Comparison of ENCODE assay signal across 20 cellular contexts in the genomic region with DNA sequence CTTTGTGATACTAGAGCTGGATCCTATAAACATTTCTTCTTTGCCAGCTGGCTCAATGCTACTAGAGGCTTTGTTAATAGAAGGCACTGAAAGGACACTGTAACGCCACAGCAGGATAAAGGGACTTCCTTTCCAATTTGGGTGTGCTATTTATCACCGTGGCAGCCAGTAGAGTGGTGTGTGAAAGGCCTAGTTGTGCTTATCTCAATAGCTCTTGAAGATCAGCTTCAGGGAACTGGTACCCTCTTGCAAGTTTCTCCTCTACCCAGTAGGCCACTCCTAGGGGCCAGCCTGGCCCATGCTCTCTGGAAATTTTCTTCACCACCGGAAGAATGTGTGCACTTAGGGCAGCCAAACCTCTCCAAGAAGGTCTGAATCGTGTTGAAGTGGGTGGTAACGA.
DNase-seq lines count a peak whose midpoint lies in the region; ATAC-seq and TF ChIP-seq lines count a peak whose summit lies in the region.
"Had no signal": no experiment of that assay in that cellular context is flagged by ENCODE, and none has a peak within 500 bp of the region (broad histone marks: within the 10 kb centered on the region; RNA-seq: fewer than 3 reads in every experiment).

No MANE protein-coding gene starts in this region.

- DNase-seq in DMS 273 (lab: John Stamatoyannopoulos, UW; ENCODE audit: unreplicated experiment) = peak; percentile 20
- DNase-seq in DMS 273 treated with DMSO at 0.1 percent for 48 hours (lab: John Stamatoyannopoulos, UW) = no peak
- peak; percentile 59 for DNase-seq in NCI-H2029 treated with DMSO at 0.1 percent for 48 hours (lab: John Stamatoyannopoulos, UW)
- peak; percentile 31 for DNase-seq in mesendoderm
- no peak for DNase-seq in inferior parietal cortex (ENCODE audit: extremely low spot score)
- no peak for DNase-seq in lower lobe of right lung
- DNase-seq: Calu3; CD4-positive, CD25-positive, alpha-beta regulatory T cell; GDM1; NCI-H146; NCI-H446 treated with DMSO at 0.1 percent for 48 hours; NCI-H82; SIG-M5 had no signal

- H4K5ac ChIP-seq in mesendoderm (ENCODE audit: low read length) = no peak overlapping the region

- 55 to 67% methylated on average over 3 to 5 of the region's 5 CpGs for WGBS in gastroesophageal sphincter (ENCODE audit: low coverage in 1 of 2), 2 donors
- no CpG with 5 or more reads among the region's 5 CpGs for WGBS in mesendoderm (ENCODE audit: extremely low coverage, insufficient coverage, low lambda C conversion rate)

- H3K4me3 ChIP-seq in gastroesophageal sphincter (no peak overlapping the region), mesendoderm (ENCODE audit: low read length) (no peak overlapping the region), lower lobe of right lung (no peak overlapping the region)
- H3K4me3 ChIP-seq: GM23338 had no signal

- H3K18ac ChIP-seq in mesendoderm (ENCODE audit: low read length) = no peak overlapping the region

- H3K4me1 ChIP-seq in gastroesophageal sphincter = peaks cover 0 to 9% (median 0%) of the 10 kb centered on the region in 3 donors
- no peaks in the 10 kb centered on the region for H3K4me1 ChIP-seq in mesendoderm (ENCODE audit: control insufficient read depth, low read depth, low read length)
- H3K4me1 ChIP-seq in lower lobe of right lung = no peaks in the 10 kb centered on the region

- ATAC-seq in gastroesophageal sphincter (peak; percentile 28), GM18519 (IDR thresholded peaks at IDR 0.05; ENCODE audit: low FRiP score, unreplicated experiment) (no peak), lower lobe of right lung (no peak)
- ATAC-seq: GM23338, HCT116, Panc1 had no signal

- no peak overlapping the region for H3K23ac ChIP-seq in mesendoderm (ENCODE audit: low read length)

- H3K9me3 ChIP-seq in gastroesophageal sphincter (no peaks in the 10 kb centered on the region), lower lobe of right lung (no peaks in the 10 kb centered on the region)

- H2AK5ac ChIP-seq in mesendoderm (ENCODE audit: low read length) = no peak overlapping the region

- H3K4me2 ChIP-seq in mesendoderm (ENCODE audit: low read length) = no peak overlapping the region
- H3K4me2 ChIP-seq: GM23338 had no signal

- no peak overlapping the region for H2BK5ac ChIP-seq in mesendoderm (ENCODE audit: low read length)

- TF ChIP-seq CTCF in gastroesophageal sphincter (IDR thresholded peaks at IDR 0.05) (no peak), lower lobe of right lung (IDR thresholded peaks at IDR 0.05) (no peak)

- no peak overlapping the region for H2BK15ac ChIP-seq in mesendoderm (replicated peaks; ENCODE audit: low read depth)

- H3K79me2 ChIP-seq in mesendoderm (ENCODE audit: control insufficient read depth, insufficient read depth, low read length) = no peaks in the 10 kb centered on the region

- H3K79me1 ChIP-seq in mesendoderm (ENCODE audit: low read length) = no peaks in the 10 kb centered on the region

- no peak overlapping the region for H4K8ac ChIP-seq in mesendoderm (ENCODE audit: low read depth, low read length)

- H3K27ac ChIP-seq in gastroesophageal sphincter = no peak overlapping the region
- no peak overlapping the region for H3K27ac ChIP-seq in mesendoderm (ENCODE audit: low read depth, low read length)
- no peak overlapping the region for H3K27ac ChIP-seq in lower lobe of right lung
- H3K27ac ChIP-seq: 22Rv1, HL-60 had no signal

- TF ChIP-seq POLR2A in gastroesophageal sphincter (IDR thresholded peaks at IDR 0.05) = no peak

- no peak for TF ChIP-seq EP300 in gastroesophageal sphincter (IDR thresholded peaks at IDR 0.05)

- no peak overlapping the region for H3K56ac ChIP-seq in mesendoderm (ENCODE audit: low read length)

- H3K9ac ChIP-seq in mesendoderm (ENCODE audit: low read length) = no peak overlapping the region

- intact Hi-C loops in lower lobe of right lung (cut with DNase I) = no loop called here

- H3K27me3 ChIP-seq in gastroesophageal sphincter (no peaks in the 10 kb centered on the region), mesendoderm (ENCODE audit: insufficient read depth, low read length, poor library complexity) (no peaks in the 10 kb centered on the region), lower lobe of right lung (ENCODE audit: low read depth) (no peaks in the 10 kb centered on the region)

- H3K36me3 ChIP-seq in gastroesophageal sphincter (no peaks in the 10 kb centered on the region), mesendoderm (ENCODE audit: control insufficient read depth, insufficient read depth, low read length) (no peaks in the 10 kb centered on the region), lower lobe of right lung (no peaks in the 10 kb centered on the region)

- no peak overlapping the region for H3K4ac ChIP-seq in mesendoderm (ENCODE audit: low read depth, low read length)

- H2BK120ac ChIP-seq in mesendoderm (ENCODE audit: low read depth, low read length) = no peak overlapping the region

Comparison
In these comparisons a context has a peak if more than half of its experiments do, and no peak if none do; other contexts are left out.
1. DNase-seq: peak in DMS 273 (single experiment), NCI-H2029 treated with DMSO at 0.1 percent for 48 hours (single experiment) and mesendoderm (single experiment); none in DMS 273 treated with DMSO at 0.1 percent for 48 hours (single experiment), inferior parietal cortex (single experiment) and lower lobe of right lung (single experiment).